8 cellular contexts compared by ENCODE assay signal in genomic region chr12:89542912-89543592, GRCh38. TPM values are rescaled to one million over a fixed set of nuclear protein-coding genes. Genes with fewer than 3 reads are reported as not detected.
A peak's percentile ranks its signal among the peaks of the same experiment; 100 is the strongest.
DNase-seq lines count a peak whose midpoint lies in the region; ATAC-seq, FAIRE-seq and TF ChIP-seq lines count a peak whose summit lies in the region.

No MANE protein-coding gene starts in this region.

- H3K9ac ChIP-seq in keratinocyte (ENCODE audit: control insufficient read depth, extremely low read depth, insufficient read depth, low read length): no peak overlapping the region

- H3K36me3 ChIP-seq in WERI-Rb-1: no peaks in the 10 kb centered on the region
- no peaks in the 10 kb centered on the region for H3K36me3 ChIP-seq in breast epithelium
- H3K36me3 ChIP-seq in keratinocyte (ENCODE audit: control insufficient read depth in 2 of 2, extremely low read depth in 1 of 2, insufficient read depth in 2 of 2, low read length in 2 of 2): no peaks in the 10 kb centered on the region

- H3K9me1 ChIP-seq in keratinocyte (ENCODE audit: control insufficient read depth, extremely low read depth, insufficient read depth, low read length): no peaks in the 10 kb centered on the region

- peak; percentile 46 for FAIRE-seq in keratinocyte (lab: Jason Lieb, UNC)

- H3K9me3 ChIP-seq in WERI-Rb-1 (ENCODE audit: severe bottlenecking) (no peaks in the 10 kb centered on the region), breast epithelium (no peaks in the 10 kb centered on the region), keratinocyte (ENCODE audit: control insufficient read depth, low read depth, low read length) (no peaks in the 10 kb centered on the region)

- no peak overlapping the region for H2AFZ ChIP-seq in keratinocyte (ENCODE audit: control insufficient read depth, low read length)

- ATAC-seq in GM18870 (IDR thresholded peaks at IDR 0.05; ENCODE audit: unreplicated experiment): peak; percentile 71
- ATAC-seq in HG03097 (IDR thresholded peaks at IDR 0.05; ENCODE audit: low FRiP score, unreplicated experiment): peak; percentile 78

- peak; percentile 86 for TF ChIP-seq CTCF in AG09319 (IDR thresholded peaks at IDR 0.05; ENCODE audit: low read depth, low read length)
- TF ChIP-seq CTCF in WERI-Rb-1 (IDR thresholded peaks at IDR 0.05; ENCODE audit: low read depth, low read length): peak; percentile 84
- TF ChIP-seq CTCF in breast epithelium (IDR thresholded peaks at IDR 0.05): peak; percentile 36 to 90 (median 81)
- peak; percentile 84 to 92 (median 84) for TF ChIP-seq CTCF in keratinocyte (optimal IDR thresholded peaks at IDR 0.05 in 1 of 3, IDR thresholded peaks at IDR 0.05 in 1 of 3, conservative IDR thresholded peaks at IDR 0.05 in 1 of 3; ENCODE audit: extremely low read depth in 1 of 3, insufficient read depth in 2 of 3, low read length in 3 of 3)

- H4K20me1 ChIP-seq in keratinocyte (ENCODE audit: control insufficient read depth, extremely low read depth, insufficient read depth, low read length): no peaks in the 10 kb centered on the region

- intact Hi-C loops in breast epithelium (cut with DNase I; ENCODE audit: low total_unique reads): loop anchor here (10.0 kb wide), 1 partner anchor 562 kb away; no protein-coding TSS in a partner anchor

- H3K4me3 ChIP-seq in WERI-Rb-1 (ENCODE audit: low read depth, low read length) (no peak overlapping the region), breast epithelium (no peak overlapping the region), keratinocyte (ENCODE audit: control insufficient read depth in 2 of 3, extremely low read depth in 1 of 3, insufficient read depth in 2 of 3, low read depth in 1 of 3, low read length in 3 of 3) (no peak overlapping the region)

- H3K4me1 ChIP-seq in breast epithelium (no peaks in the 10 kb centered on the region), keratinocyte (ENCODE audit: control insufficient read depth, extremely low read depth, insufficient read depth, low read length) (peaks cover 5% of the 10 kb centered on the region)

- DNase-seq in AG09319 (ENCODE audit: extremely low read depth, low read depth): peak; percentile 63
- DNase-seq in NCI-H2171 treated with DMSO at 0.1 percent for 48 hours (lab: John Stamatoyannopoulos, UW): peak; percentile 73
- peak; percentile 79 for DNase-seq in WERI-Rb-1
- DNase-seq in breast epithelium (ENCODE audit: low spot score in 2 of 2): peak in 1 of 2 donors; percentile 59
- no peak for DNase-seq in keratinocyte (ENCODE audit: low read depth, low spot score)
- DNase-seq in stimulated activated CD4-positive, alpha-beta T cell treated with anti-CD3 and anti-CD28 coated beads, Interleukin-4, amount 100 ng/mL, for 4 hours: peak; percentile 35 to 40

- H3K79me2 ChIP-seq in keratinocyte (ENCODE audit: control insufficient read depth, insufficient read depth, low read length): no peaks in the 10 kb centered on the region

- dilution Hi-C loops in keratinocyte (cut with MboI; ENCODE audit: extremely low pct_ligation_motif_present, low sequenced_read_pairs): no loop called here

- TF ChIP-seq POLR2A in breast epithelium (IDR thresholded peaks at IDR 0.05): no peak

- H3K4me2 ChIP-seq in keratinocyte (ENCODE audit: control insufficient read depth, extremely low read depth, insufficient read depth, low read depth, low read length): peak overlapping the region; percentile 34

- no peaks in the 10 kb centered on the region for H3K27me3 ChIP-seq in WERI-Rb-1 (ENCODE audit: insufficient read depth, low read depth, severe bottlenecking)
- no peaks in the 10 kb centered on the region for H3K27me3 ChIP-seq in breast epithelium
- H3K27me3 ChIP-seq in keratinocyte (ENCODE audit: control insufficient read depth, extremely low read depth, insufficient read depth, low read length): no peaks in the 10 kb centered on the region

- peak overlapping the region; percentile 88 for H3K27ac ChIP-seq in WERI-Rb-1
- H3K27ac ChIP-seq in breast epithelium: no peak overlapping the region
- H3K27ac ChIP-seq in keratinocyte (ENCODE audit: control insufficient read depth, insufficient read depth, low read length): no peak overlapping the region

RNA-seq across cellular contexts. Expression of gene POC1B, which starts 17.2 kb away (rescaled TPM):
- total RNA-seq in breast epithelium: 10 to 100 TPM; 16.0 to 30.4 (median 27.9) TPM
- polyA plus RNA-seq in keratinocyte: 11.9 to 16.4 TPM (median 15.4 TPM) in 3 replicates
- 22.2 TPM for polyA plus RNA-seq in keratinocyte (2011; ENCODE audit: low read depth)
- 11.9 and 29.2 TPM in 2 replicates for polyA plus RNA-seq in keratinocyte (2011; cell fraction: cytosol; rRNA removed)
- 11.5 and 14.3 TPM in 2 replicates for polyA plus RNA-seq in keratinocyte (2011; cell fraction: nucleus; rRNA removed)
- polyA plus RNA-seq in keratinocyte (2012; ENCODE audit: low replicate concordance): 10.2 and 11.4 TPM in 2 replicates
- 14.8 to 30.6 TPM (median 18.5 TPM) in 3 replicates for polyA minus RNA-seq in keratinocyte
- 11.7 TPM for polyA minus RNA-seq in keratinocyte (2011; cell fraction: cytosol; rRNA and poly(A)+ RNA removed)
- polyA minus RNA-seq in keratinocyte (2011; cell fraction: nucleus; rRNA and poly(A)+ RNA removed): 14.1 and 31.4 TPM in 2 replicates

RNA-seq across cellular contexts. Expression of gene GALNT4, which starts 18.5 kb away (rescaled TPM):
- total RNA-seq in breast epithelium: 10 to 100 TPM in 1 of 3 donors, 1 to 10 TPM in 2; 5.3 to 11.1 (median 7.2) TPM
- 1.9 to 3.7 TPM (median 3.4 TPM) in 3 replicates for polyA plus RNA-seq in keratinocyte
- 0.76 TPM for polyA plus RNA-seq in keratinocyte (2011; ENCODE audit: low read depth)
- polyA plus RNA-seq in keratinocyte (2011; cell fraction: cytosol; rRNA removed): 0.69 and 1.0 TPM in 2 replicates
- polyA plus RNA-seq in keratinocyte (2011; cell fraction: nucleus; rRNA removed): 4.0 and 5.1 TPM in 2 replicates
- 1.2 and 4.0 TPM in 2 replicates for polyA plus RNA-seq in keratinocyte (2012; ENCODE audit: low replicate concordance)
- 0.36 to 3.5 TPM (median 1.8 TPM) in 3 replicates for polyA minus RNA-seq in keratinocyte
- polyA minus RNA-seq in keratinocyte (2011; cell fraction: cytosol; rRNA and poly(A)+ RNA removed): 1.5 TPM
- polyA minus RNA-seq in keratinocyte (2011; cell fraction: nucleus; rRNA and poly(A)+ RNA removed): 4.0 and 9.9 TPM in 2 replicates
